Comparison of ENCODE assay signal across 8 cellular contexts in the genomic region with DNA sequence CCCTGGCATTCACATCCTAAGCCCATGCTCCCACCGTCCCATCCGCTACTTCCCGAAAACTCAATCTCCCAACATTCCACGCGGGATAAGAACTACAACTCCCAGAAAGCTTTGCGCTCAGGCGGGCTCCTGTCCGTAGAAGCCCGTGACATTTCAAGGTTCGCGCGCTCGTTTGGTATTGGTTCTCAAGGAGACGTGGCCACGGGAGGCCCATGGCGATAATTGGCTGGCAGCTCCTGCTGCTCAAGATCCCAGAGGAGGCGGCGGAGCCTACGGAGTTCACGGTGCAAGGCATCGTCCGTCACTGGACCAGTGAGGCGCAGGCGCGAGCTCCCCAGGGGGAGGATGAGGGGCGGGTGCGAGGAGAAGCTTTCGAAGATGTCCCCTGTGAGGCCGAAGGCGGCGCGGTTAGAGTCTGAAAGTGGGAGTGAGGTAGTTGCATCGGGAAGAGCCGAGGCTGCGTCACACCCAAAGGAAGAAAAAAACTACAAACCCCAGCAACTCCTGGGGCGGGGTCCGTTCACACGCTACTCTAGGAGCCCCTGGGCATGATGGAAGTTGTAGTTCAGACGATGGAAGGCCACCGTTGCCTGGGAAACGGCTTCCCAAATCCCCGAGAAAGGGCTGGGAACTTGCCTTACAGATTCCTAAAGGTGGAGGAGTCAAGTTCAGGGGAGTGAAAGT. TPM values are rescaled to one million over a fixed set of nuclear protein-coding genes. Genes with fewer than 3 reads are reported as not detected.
DNase-seq lines count a peak whose midpoint lies in the region; ATAC-seq and TF ChIP-seq lines count a peak whose summit lies in the region.

No MANE protein-coding gene starts in this region.

- H3K4me3 ChIP-seq in CD8-positive, alpha-beta memory T cell (ENCODE audit: low read length), result peak overlapping the region; percentile 91
- peak overlapping the region; percentile 88 for H3K4me3 ChIP-seq in endodermal cell (ENCODE audit: low read length)

- POLR2A ChIA-PET in CD8-positive, alpha-beta memory T cell (lab: Charles Lee), result interaction anchor here (0.7 to 1.2 kb wide), 3 partner anchors 19 to 318 kb away, joined by 4 to 10 read pairs (median 5); a partner anchor contains a TSS

- peak overlapping the region; percentile 57 for H3K9ac ChIP-seq in endodermal cell (ENCODE audit: extremely low read depth, low read length, poor library complexity, severe bottlenecking)

- no peaks in the 10 kb centered on the region for H3K36me3 ChIP-seq in CD8-positive, alpha-beta memory T cell (ENCODE audit: insufficient read depth, low read length)
- H3K36me3 ChIP-seq in endodermal cell (ENCODE audit: control insufficient read depth, insufficient read depth, low read length), result no peaks in the 10 kb centered on the region

- H3K27me3 Mint-ChIP-seq in CD8-positive, alpha-beta memory T cell, result no peaks in the 10 kb centered on the region
- no peaks in the 10 kb centered on the region for H3K27me3 Mint-ChIP-seq in endodermal cell (ENCODE audit: insufficient read depth)

- H3K4me1 Mint-ChIP-seq in CD8-positive, alpha-beta memory T cell, result peaks cover 21 to 27% (median 24%) of the 10 kb centered on the region in 3 donors
- H3K4me1 Mint-ChIP-seq in endodermal cell, result peaks cover 16% of the 10 kb centered on the region

- WGBS in endodermal cell (ENCODE audit: insufficient coverage in 1 of 2, insufficient read length in 1 of 2), 2 experiments, result 0 to 1% methylated on average over 24 to 42 of the region's 42 CpGs

- H3K36me3 Mint-ChIP-seq in CD8-positive, alpha-beta memory T cell, result peaks cover 0 to 7% (median 3%) of the 10 kb centered on the region in 3 donors
- no peaks in the 10 kb centered on the region for H3K36me3 Mint-ChIP-seq in endodermal cell (ENCODE audit: low read depth)

- H3K4me3 Mint-ChIP-seq in CD8-positive, alpha-beta memory T cell, result peak overlapping the region; percentile 93 to 98 (median 97)
- H3K4me3 Mint-ChIP-seq in endodermal cell, result peak overlapping the region; percentile 91

- H3K9me3 Mint-ChIP-seq in CD8-positive, alpha-beta memory T cell, result peaks cover 0 to 5% (median 3%) of the 10 kb centered on the region in 5 donors
- H3K9me3 Mint-ChIP-seq in endodermal cell, result no peaks in the 10 kb centered on the region

- TF ChIP-seq CTCF in endodermal cell (conservative IDR thresholded peaks at IDR 0.05), result no peak

- peak overlapping the region; percentile 90 to 99 (median 98) for H3K27ac Mint-ChIP-seq in CD8-positive, alpha-beta memory T cell
- H3K27ac Mint-ChIP-seq in endodermal cell, result peak overlapping the region; percentile 99

- ATAC-seq in GM19467 (IDR thresholded peaks at IDR 0.05; ENCODE audit: unreplicated experiment), result peak; percentile 78

- CTCF ChIA-PET in CD8-positive, alpha-beta memory T cell (lab: Charles Lee), result interaction anchor here (0.7 to 1.6 kb wide), 2 partner anchors 10 to 18 kb away, joined by 3 to 4 read pairs; no protein-coding TSS in a partner anchor

- no peaks in the 10 kb centered on the region for H3K27me3 ChIP-seq in CD8-positive, alpha-beta memory T cell (ENCODE audit: insufficient read depth, low read length, poor library complexity, severe bottlenecking)
- H3K27me3 ChIP-seq in endodermal cell (ENCODE audit: control insufficient read depth, insufficient read depth, low read length, poor library complexity, severe bottlenecking), result no peaks in the 10 kb centered on the region

- peak; percentile 84 to 93 (median 87) for DNase-seq in CD8-positive, alpha-beta memory T cell
- DNase-seq in HS-5 (ENCODE audit: low read depth) (peak; percentile 95), NK-92 (lab: John Stamatoyannopoulos, UW; ENCODE audit: unreplicated experiment) (peak; percentile 57), endodermal cell (peak; percentile 100), midbrain (lab: John Stamatoyannopoulos, UW) (peak; percentile 100)
- peak; percentile 74 to 82 for DNase-seq in activated CD8-positive, alpha-beta memory T cell treated with anti-CD3 and anti-CD28 coated beads for 4 hours (ENCODE audit: low read depth in 2 of 2)
- DNase-seq in stimulated activated CD8-positive, alpha-beta memory T cell treated with anti-CD3 and anti-CD28 coated beads, Interleukin-15, amount 100 ng/mL, for 48 hours (ENCODE audit: low read depth in 2 of 2), result peak; percentile 86 to 91

- no peaks in the 10 kb centered on the region for H3K9me3 ChIP-seq in CD8-positive, alpha-beta memory T cell (ENCODE audit: low read length)
- H3K9me3 ChIP-seq in endodermal cell (ENCODE audit: control insufficient read depth, low read length), result no peaks in the 10 kb centered on the region

- peak overlapping the region; percentile 90 for H3K27ac ChIP-seq in CD8-positive, alpha-beta memory T cell (ENCODE audit: low read depth, low read length)
- peak overlapping the region; percentile 81 for H3K27ac ChIP-seq in endodermal cell (ENCODE audit: low read depth, low read length)

- peaks cover 23% of the 10 kb centered on the region for H3K4me1 ChIP-seq in CD8-positive, alpha-beta memory T cell (ENCODE audit: insufficient read depth, low read length)
- H3K4me1 ChIP-seq in endodermal cell (ENCODE audit: control insufficient read depth, insufficient read depth, low read length), result no peaks in the 10 kb centered on the region

RNA-seq across cellular contexts. Expression of a gene that starts 1.2 kb away (rescaled TPM):
- under 1 TPM; 0.68 to 0.69 TPM for total RNA-seq in CD8-positive, alpha-beta memory T cell
- 0.40 TPM for polyA plus RNA-seq in CD8-positive, alpha-beta memory T cell
- 1 to 10 TPM; 1.9 to 2.3 TPM for total RNA-seq in endodermal cell
- polyA plus RNA-seq in endodermal cell (2013, experiment 1 of 2), result 2.0 TPM
- polyA plus RNA-seq in endodermal cell (2013, experiment 2 of 2), result 1.2 TPM

RNA-seq across cellular contexts. Expression of a gene that starts 19.7 kb away (rescaled TPM):
- under 1 TPM; 0.20 to 0.22 TPM for total RNA-seq in CD8-positive, alpha-beta memory T cell
- 0.09 TPM for polyA plus RNA-seq in CD8-positive, alpha-beta memory T cell
- 1 to 10 TPM; 3.4 to 5.2 TPM for total RNA-seq in endodermal cell
- 1.6 TPM for polyA plus RNA-seq in endodermal cell (2013, experiment 1 of 2)
- polyA plus RNA-seq in endodermal cell (2013, experiment 2 of 2), result 0.99 TPM

RNA-seq across cellular contexts. Expression of a gene that starts 25.0 kb away (rescaled TPM):
- not detected for total RNA-seq in CD8-positive, alpha-beta memory T cell
- 0.33 TPM for polyA plus RNA-seq in CD8-positive, alpha-beta memory T cell
- total RNA-seq in endodermal cell, result 10 to 100 TPM in 1 of 2 donors, 1 to 10 TPM in 1; 5.8 to 11.0 TPM
- 2.3 TPM for polyA plus RNA-seq in endodermal cell (2013, experiment 1 of 2)
- 0.95 TPM for polyA plus RNA-seq in endodermal cell (2013, experiment 2 of 2)

RNA-seq across cellular contexts. Expression of a gene that starts 26.0 kb away (rescaled TPM):
- total RNA-seq in CD8-positive, alpha-beta memory T cell, result not detected
- not detected for polyA plus RNA-seq in CD8-positive, alpha-beta memory T cell
- under 1 TPM; 0.22 to 0.80 TPM for total RNA-seq in endodermal cell
- polyA plus RNA-seq in endodermal cell (2013, experiment 1 of 2), result 0.21 TPM
- not detected for polyA plus RNA-seq in endodermal cell (2013, experiment 2 of 2)

RNA-seq across cellular contexts. Expression of a gene that starts 31.7 kb away (rescaled TPM):
- total RNA-seq in CD8-positive, alpha-beta memory T cell, result under 1 TPM; 0.09 TPM
- polyA plus RNA-seq in CD8-positive, alpha-beta memory T cell, result not detected
- 1 to 10 TPM; 5.4 to 6.3 TPM for total RNA-seq in endodermal cell
- polyA plus RNA-seq in endodermal cell (2013, experiment 1 of 2), result 0.93 TPM
- 0.46 TPM for polyA plus RNA-seq in endodermal cell (2013, experiment 2 of 2)

Comparison
In these comparisons a context has a peak if more than half of its experiments do, and no peak if none do; other contexts are left out.
1. Peak in every context shown above with its lines: DNase-seq, ATAC-seq, H3K4me3 ChIP-seq and H3K27ac ChIP-seq.
2. RNA of a gene that starts 25.0 kb away (total RNA-seq): 5.8 to 11.0 TPM in endodermal cell; not detected in CD8-positive, alpha-beta memory T cell; every median in the first group is over 4 times any median in the second.